In genomic region chr17:47725446-47726109, GRCh38 we compare ENCODE assay signal across 20 cellular contexts. TPM values are rescaled to one million over a fixed set of nuclear protein-coding genes. Genes with fewer than 3 reads are reported as not detected.
DNase-seq lines count a peak whose midpoint lies in the region; ATAC-seq, FAIRE-seq and TF ChIP-seq lines count a peak whose summit lies in the region.
"Had no signal": no experiment of that assay in that cellular context is flagged by ENCODE, and none has a peak within 500 bp of the region (broad histone marks: within the 10 kb centered on the region; RNA-seq: fewer than 3 reads in every experiment).

No MANE protein-coding gene starts in this region.

- BruUV-seq in K562 (replicated peaks; lab: Mats Ljungman, UMichigan), result no TSS peak

- H3K4me3 ChIP-seq in HEK293 (ENCODE audit: low read depth, low read length), result no peak overlapping the region
- no peak overlapping the region for H3K4me3 ChIP-seq in K562
- H3K4me3 ChIP-seq in osteoblast (ENCODE audit: insufficient read depth, low read length), result no peak overlapping the region
- H3K4me3 ChIP-seq: lower lobe of right lung, psoas muscle, thoracic aorta had no signal

- FAIRE-seq in K562 (lab: Jason Lieb, UNC), result no peak

- no peak for TF ChIP-seq EP300 in K562 (IDR thresholded peaks at IDR 0.05; ENCODE audit: low read length)

- TF ChIP-seq CTCF in HEK293 (tag by site-specific recombination; IDR thresholded peaks at IDR 0.05) (no peak), K562 (IDR thresholded peaks at IDR 0.05 in 2 of 3, conservative IDR thresholded peaks at IDR 0.05 in 1 of 3; ENCODE audit: insufficient read depth in 2 of 3, low read depth in 1 of 3, low read length in 3 of 3) (peak in 2 of 3 experiments; percentile 9 to 39; a peak in 1 of 6 replicates), osteoblast (IDR thresholded peaks at IDR 0.05; ENCODE audit: extremely low read depth, low read depth, low read length) (peak; percentile 17)

- H3K4me2 ChIP-seq in K562 (ENCODE audit: insufficient read depth, low read length), result no peak overlapping the region
- H3K4me2 ChIP-seq in osteoblast (ENCODE audit: insufficient read depth, low read length), result no peak overlapping the region

- no peak for TF ChIP-seq RAD21 in K562 (CRISPR knock-in tag; conservative IDR thresholded peaks at IDR 0.05 in 1 of 2, IDR thresholded peaks at IDR 0.05 in 1 of 2)

- POLR2A ChIA-PET in HEK293 (lab: Yijun Ruan, JAX) (no interaction called here), K562 (lab: Yijun Ruan, JAX) (interaction anchor here (0.5 to 2.6 kb wide), 3 partner anchors 10 to 864 kb away, joined by 3 to 7 read pairs (median 4); no protein-coding TSS in a partner anchor)
- POLR2A ChIA-PET in naive thymus-derived CD8-positive, alpha-beta T cell (lab: Charles Lee), result no interaction called here

- no peaks in the 10 kb centered on the region for H3K36me3 ChIP-seq in HEK293 (ENCODE audit: control insufficient read depth in 2 of 2, insufficient read depth in 1 of 2, low read length in 2 of 2)
- no peaks in the 10 kb centered on the region for H3K36me3 ChIP-seq in K562 (ENCODE audit: control insufficient read depth, insufficient read depth, low read length)
- H3K36me3 ChIP-seq in osteoblast (ENCODE audit: insufficient read depth, low read length), result no peaks in the 10 kb centered on the region
- H3K36me3 ChIP-seq: lower lobe of right lung, thoracic aorta had no signal

- H4K20me1 ChIP-seq in K562 (replicated peaks; ENCODE audit: control insufficient read depth, insufficient read depth, low read length) (peaks cover 7% of the 10 kb centered on the region; the same call in 1 of the 2 replicates), osteoblast (ENCODE audit: insufficient read depth, low read length) (peaks cover 4% of the 10 kb centered on the region)

- no peaks in the 10 kb centered on the region for H3K9me1 ChIP-seq in K562 (ENCODE audit: control insufficient read depth, insufficient read depth, low read length)

- H3K9ac ChIP-seq in K562 (ENCODE audit: insufficient read depth in 1 of 2, low read depth in 2 of 2, low read length in 2 of 2), result 0 out of 4 replicates have a peak overlapping the region, but pooled peaks of 1 of the 2 experiments have one; percentile 15

- intact Hi-C loops in K562 (cut with micrococcal nuclease), result no loop called here

- H3K27me3 ChIP-seq in K562 (ENCODE audit: control insufficient read depth in 2 of 2, insufficient read depth in 2 of 2, low read length in 2 of 2) (peaks cover 23 to 72% of the 10 kb centered on the region in 2 experiments), osteoblast (ENCODE audit: insufficient read depth, low read length) (peaks cover 80% of the 10 kb centered on the region)

- H3K79me2 ChIP-seq in K562 (ENCODE audit: control insufficient read depth, insufficient read depth, low read length), result no peaks in the 10 kb centered on the region
- no peaks in the 10 kb centered on the region for H3K79me2 ChIP-seq in osteoblast (ENCODE audit: insufficient read depth, low read length)

- H3K9me3 ChIP-seq in HEK293 (ENCODE audit: control insufficient read depth, insufficient read depth, low read depth, low read length) (no peaks in the 10 kb centered on the region), K562 (replicated peaks; ENCODE audit: control insufficient read depth, insufficient read depth, low read depth, low read length) (no peaks in the 10 kb centered on the region), osteoblast (ENCODE audit: low read depth, low read length) (no peaks in the 10 kb centered on the region)
- H3K9me3 ChIP-seq: lower lobe of right lung, psoas muscle, thoracic aorta had no signal

- H2AFZ ChIP-seq in K562 (ENCODE audit: low read depth, low read length), result no peak overlapping the region
- H2AFZ ChIP-seq in osteoblast (ENCODE audit: low read length), result no peak overlapping the region

- peak; percentile 44; the same call in 2 of the 3 replicates for ATAC-seq in K562
- no peak for ATAC-seq in naive thymus-derived CD8-positive, alpha-beta T cell
- ATAC-seq: lower lobe of right lung, psoas muscle had no signal

- in situ Hi-C loops in K562 (cut with MboI), result no loop called here

- no peak for TF ChIP-seq POLR2A in K562 (conservative IDR thresholded peaks at IDR 0.05)

- peak; percentile 32 for DNase-seq in activated T-cell treated with anti-CD3 and anti-CD28 coated beads, Interleukin-2, amount 50 U/mL, for 24 hours
- DNase-seq in activated T-cell treated with anti-CD3 and anti-CD28 coated beads, Interleukin-2, amount 50 U/mL, for 48 hours, result no peak
- no peak for DNase-seq in K562 (ENCODE audit: extremely low read depth in 1 of 4, low spot score in 3 of 4)
- DNase-seq in osteoblast (ENCODE audit: insufficient read length, low spot score, missing footprints), result peak; percentile 13
- no peak for DNase-seq in GM19238 (ENCODE audit: insufficient read length, low spot score)
- no peak for DNase-seq in naive thymus-derived CD8-positive, alpha-beta T cell
- no peak for DNase-seq in LoVo (ENCODE audit: low spot score)
- DNase-seq: activated CD4-positive, alpha-beta T cell treated with anti-CD3 and anti-CD28 coated beads for 1 hour; anterior cingulate cortex; GF-D8; lower lobe of right lung; NCI-H187 treated with DMSO at 0.1 percent for 48 hours; NCI-H526 treated with DMSO at 0.1 percent for 48 hours; RPMI8226; stimulated activated CD4-positive, alpha-beta T cell treated with anti-CD3 and anti-CD28 coated beads, Interleukin-15, amount 100 ng/mL, for 24 hours; T-helper 2 cell had no signal

- H3K27me3 Mint-ChIP-seq in activated T-cell treated with anti-CD3 and anti-CD28 coated beads, Interleukin-2, amount 50 U/mL, for 24 hours, result no peaks in the 10 kb centered on the region
- H3K27me3 Mint-ChIP-seq in naive thymus-derived CD8-positive, alpha-beta T cell, result peaks cover 4 to 46% (median 20%) of the 10 kb centered on the region in 5 donors

- no peak overlapping the region for H3K4me3 Mint-ChIP-seq in activated T-cell treated with anti-CD3 and anti-CD28 coated beads, Interleukin-2, amount 50 U/mL, for 24 hours
- H3K4me3 Mint-ChIP-seq in naive thymus-derived CD8-positive, alpha-beta T cell, result no peak overlapping the region

- no peaks in the 10 kb centered on the region for H3K9me3 Mint-ChIP-seq in activated T-cell treated with anti-CD3 and anti-CD28 coated beads, Interleukin-2, amount 50 U/mL, for 24 hours
- H3K9me3 Mint-ChIP-seq in naive thymus-derived CD8-positive, alpha-beta T cell, result no peaks in the 10 kb centered on the region

- CTCF ChIA-PET in HEK293 (lab: Yijun Ruan, JAX), result interaction anchor here (0.6 to 1.5 kb wide), 7 partner anchors 7 to 405 kb away, joined by 3 to 4 read pairs (median 3); partner anchors contain the start of gene TBX21
- CTCF ChIA-PET in K562 (lab: Yijun Ruan, JAX; ENCODE audit: low intra/inter-chr PET ratio), result no interaction called here

- H3K4me1 Mint-ChIP-seq in activated T-cell treated with anti-CD3 and anti-CD28 coated beads, Interleukin-2, amount 50 U/mL, for 24 hours (ENCODE audit: low read depth), result peaks cover 92% of the 10 kb centered on the region
- peaks cover 14 to 59% (median 30%) of the 10 kb centered on the region in 4 donors for H3K4me1 Mint-ChIP-seq in naive thymus-derived CD8-positive, alpha-beta T cell

- H3K27ac ChIP-seq in HEK293 (ENCODE audit: extremely low read depth, low read depth, low read length) (no peak overlapping the region), K562 (ENCODE audit: extremely low read depth, low read depth, low read length) (no peak overlapping the region), osteoblast (ENCODE audit: low read depth, low read length) (no peak overlapping the region)
- H3K27ac ChIP-seq: lower lobe of right lung, psoas muscle, thoracic aorta had no signal

- H3K4me1 ChIP-seq in HEK293 (ENCODE audit: control insufficient read depth, insufficient read depth, low read length) (peaks cover 2% of the 10 kb centered on the region), K562 (replicated peaks in 1 of 2; ENCODE audit: control insufficient read depth in 2 of 2, insufficient read depth in 2 of 2, low read length in 2 of 2) (peaks cover 2 to 18% of the 10 kb centered on the region in 2 experiments; a peak in 4 of 5 replicates), osteoblast (ENCODE audit: insufficient read depth, low read length) (peaks cover 10% of the 10 kb centered on the region)
- H3K4me1 ChIP-seq: psoas muscle had no signal

- WGBS in K562 (ENCODE audit: insufficient coverage, low coverage, missing lambda C conversion rate), result 12% methylated on average over 10 of the region's 13 CpGs

- H3K36me3 Mint-ChIP-seq in activated T-cell treated with anti-CD3 and anti-CD28 coated beads, Interleukin-2, amount 50 U/mL, for 24 hours (ENCODE audit: low read depth), result no peaks in the 10 kb centered on the region
- H3K36me3 Mint-ChIP-seq in naive thymus-derived CD8-positive, alpha-beta T cell, result no peaks in the 10 kb centered on the region

- H3K27ac Mint-ChIP-seq in activated T-cell treated with anti-CD3 and anti-CD28 coated beads, Interleukin-2, amount 50 U/mL, for 24 hours, result peak overlapping the region; percentile 53
- H3K27ac Mint-ChIP-seq in naive thymus-derived CD8-positive, alpha-beta T cell, result peak overlapping the region in 1 of 10 donors; percentile 71

RNA-seq across cellular contexts. Expression of gene TBX21, which starts 7.5 kb away (rescaled TPM):
- total RNA-seq in K562 (2011; cell fraction: chromatin; rRNA removed; ENCODE audit: low replicate concordance), result not detected in 2 replicates
- total RNA-seq in K562 (2011; cell fraction: nucleolus; rRNA removed), result not detected in 2 replicates
- total RNA-seq in K562 (2011; cell fraction: nucleoplasm; rRNA removed), result not detected in 2 replicates
- not detected in 2 replicates for total RNA-seq in K562 (2014; rRNA removed)
- not detected in 2 replicates for total RNA-seq in K562 (2014; rRNA removed; fragmentation: Illumina TruSeq; extraction: Trizol)
- total RNA-seq in K562 (2015; rRNA removed; fragmentation: Illumina TruSeq; extraction: Trizol), result not detected in 2 replicates
- 0.07 and 0.18 TPM in 2 replicates for total RNA-seq in K562 (2021)
- polyA plus RNA-seq in K562 (2011; rRNA removed), result not detected in 2 replicates
- not detected in 2 replicates for polyA plus RNA-seq in K562 (2011; cell fraction: cytosol; rRNA removed)
- polyA plus RNA-seq in K562 (2011; cell fraction: nucleus; rRNA removed), result not detected in 2 replicates
- polyA plus RNA-seq in K562 (2012), result not detected in 2 replicates
- not detected in 2 replicates for polyA plus RNA-seq in K562 (2014; fragmentation: Illumina TruSeq; extraction: Trizol)
- polyA plus RNA-seq in K562 (2014; fragmentation: Nextera tagmentation; extraction: Ambion mirVana), result not detected
- not detected in 2 replicates for polyA plus RNA-seq in K562 (2014; rRNA removed)
- polyA minus RNA-seq in K562 (2011; rRNA and poly(A)+ RNA removed), result not detected in 2 replicates
- polyA minus RNA-seq in K562 (2011; cell fraction: cytosol; rRNA and poly(A)+ RNA removed), result not detected in 2 replicates
- not detected in 2 replicates for polyA minus RNA-seq in K562 (2011; cell fraction: nucleus; rRNA and poly(A)+ RNA removed)
- not detected in 2 replicates for total RNA-seq in osteoblast
- total RNA-seq in naive thymus-derived CD8-positive, alpha-beta T cell, result 1 to 10 TPM; 1.6 to 2.1 TPM
- 10 to 100 TPM in 1 of 3 donors, 1 to 10 TPM in 1, under 1 TPM in 1; 0.42 to 27.4 (median 1.3) TPM for polyA plus RNA-seq in naive thymus-derived CD8-positive, alpha-beta T cell
- total RNA-seq: A673 had no signal

RNA-seq across cellular contexts. Expression of gene TBKBP1, which starts 31.6 kb away (rescaled TPM):
- total RNA-seq in K562 (2011; cell fraction: chromatin; rRNA removed; ENCODE audit: low replicate concordance), result 12.3 and 22.7 TPM in 2 replicates
- total RNA-seq in K562 (2011; cell fraction: nucleolus; rRNA removed), result 11.2 and 11.4 TPM in 2 replicates
- 9.2 and 10.6 TPM in 2 replicates for total RNA-seq in K562 (2011; cell fraction: nucleoplasm; rRNA removed)
- total RNA-seq in K562 (2014; rRNA removed) (10.6 and 14.7 TPM in 2 replicates), K562 (2014; rRNA removed; fragmentation: Illumina TruSeq; extraction: Trizol) (3.7 and 4.4 TPM in 2 replicates), K562 (2015; rRNA removed; fragmentation: Illumina TruSeq; extraction: Trizol) (4.7 and 5.1 TPM in 2 replicates), K562 (2021) (12.5 and 15.6 TPM in 2 replicates), osteoblast (11.8 and 11.9 TPM in 2 replicates)
- polyA plus RNA-seq in K562 (2011; rRNA removed) (7.2 and 8.7 TPM in 2 replicates), K562 (2014; fragmentation: Illumina TruSeq; extraction: Trizol) (6.8 and 11.4 TPM in 2 replicates), K562 (2014; fragmentation: Nextera tagmentation; extraction: Ambion mirVana) (under 1 TPM; 0.03 to 0.08 TPM), K562 (2014; rRNA removed) (12.9 and 13.0 TPM in 2 replicates)
- polyA plus RNA-seq in K562 (2011; cell fraction: cytosol; rRNA removed), result 4.8 and 9.7 TPM in 2 replicates
- 23.1 and 27.9 TPM in 2 replicates for polyA plus RNA-seq in K562 (2011; cell fraction: nucleus; rRNA removed)
- 10.5 and 13.8 TPM in 2 replicates for polyA plus RNA-seq in K562 (2012)
- polyA minus RNA-seq in K562 (2011; rRNA and poly(A)+ RNA removed), result 5.9 and 7.0 TPM in 2 replicates
- polyA minus RNA-seq in K562 (2011; cell fraction: cytosol; rRNA and poly(A)+ RNA removed), result 5.4 and 7.0 TPM in 2 replicates
- polyA minus RNA-seq in K562 (2011; cell fraction: nucleus; rRNA and poly(A)+ RNA removed), result 2.6 and 3.9 TPM in 2 replicates
- total RNA-seq in naive thymus-derived CD8-positive, alpha-beta T cell, result 1 to 10 TPM; 1.4 to 3.1 TPM
- polyA plus RNA-seq in naive thymus-derived CD8-positive, alpha-beta T cell, result under 1 TPM in 2 of 3 donors, not detected in 1; 0.07 to 0.59 TPM

Comparison
In these comparisons a context has a peak if more than half of its experiments do, and no peak if none do; other contexts are left out.
1. DNase-seq: peak in activated T-cell treated with anti-CD3 and anti-CD28 coated beads, Interleukin-2, amount 50 U/mL, for 24 hours (single experiment) and osteoblast (single experiment); none in activated T-cell treated with anti-CD3 and anti-CD28 coated beads, Interleukin-2, amount 50 U/mL, for 48 hours (0 of 2), K562 (0 of 4), GM19238 (single experiment), naive thymus-derived CD8-positive, alpha-beta T cell (0 of 10) and LoVo (single experiment).